In genomic region chr5:154610321-154611154, GRCh38 we compare ENCODE assay signal across 8 cellular contexts.
DNase-seq lines count a peak whose midpoint lies in the region; ATAC-seq and TF ChIP-seq lines count a peak whose summit lies in the region.

No MANE protein-coding gene starts in this region.

- WGBS in lower leg skin, 2 donors: 2 to 3% methylated on average over 34 to 38 of the region's 50 CpGs

- ATAC-seq in GM18520 (IDR thresholded peaks at IDR 0.05; ENCODE audit: unreplicated experiment): peak; percentile 73
- peak; percentile 90 for ATAC-seq in HG03066 (IDR thresholded peaks at IDR 0.05; ENCODE audit: low read depth, unreplicated experiment)

- TF ChIP-seq POLR2A in lower leg skin (IDR thresholded peaks at IDR 0.05): no peak

- intact Hi-C loops in lower leg skin (cut with DNase I; ENCODE audit: low total_unique reads): loop anchor here (5.0 kb wide), 1 partner anchor 143 kb away; no protein-coding TSS in a partner anchor

- DNase-seq in AML-193 (lab: John Stamatoyannopoulos, UW) (peak; percentile 68 to 70), NCI-H2196 treated with DMSO at 0.1 percent for 48 hours (lab: John Stamatoyannopoulos, UW; ENCODE audit: unreplicated experiment) (peak; percentile 63), dermis microvascular lymphatic vessel endothelial cell (ENCODE audit: low read depth in 2 of 2) (peak; percentile 34 to 69), lower leg skin (ENCODE audit: low spot score in 2 of 2) (peak; percentile 43 to 92)
- peak; percentile 21 to 24 for DNase-seq in activated CD4-positive, alpha-beta T cell treated with anti-CD3 and anti-CD28 coated beads for 4 hours
- DNase-seq in stimulated activated CD4-positive, alpha-beta T cell treated with anti-CD3 and anti-CD28 coated beads, Interleukin-4, amount 100 ng/mL, for 4 hours: peak; percentile 32 to 56

- no peak for TF ChIP-seq CTCF in lower leg skin (IDR thresholded peaks at IDR 0.05)

- H3K4me3 ChIP-seq in lower leg skin (ENCODE audit: low read depth, poor library complexity, severe bottlenecking): no peak overlapping the region
